Comparison of ENCODE assay signal across 30 cellular contexts in genomic region chr20:63243604-63244247, GRCh38. TPM values are rescaled to one million over a fixed set of nuclear protein-coding genes. Genes with fewer than 3 reads are reported as not detected.
"Had no signal": no experiment of that assay in that cellular context is flagged by ENCODE, and none has a peak within 500 bp of the region (broad histone marks: within the 10 kb centered on the region; RNA-seq: fewer than 3 reads in every experiment).

No MANE protein-coding gene starts in this region.

- H3K27me3 ChIP-seq: ascending aorta had no signal

- H3K36me3 ChIP-seq: ascending aorta had no signal

- H3K4me1 Mint-ChIP-seq: activated CD8-positive, alpha-beta memory T cell treated with anti-CD3 and anti-CD28 coated beads, Interleukin-2, amount 10 ng/mL, durations not matched to agents 7 days and 5 days; activated naive CD8-positive, alpha-beta T cell treated with anti-CD3 and anti-CD28 coated beads, Interleukin-2, amount 50 U/mL, for 24 hours had no signal

- DNase-seq: activated CD4-positive, alpha-beta T cell treated with anti-CD3 and anti-CD28 coated beads for 4 hours; activated CD4-positive, alpha-beta T cell treated with anti-CD3 and anti-CD28 coated beads, Interleukin-2, amount 50 U/mL, for 48 hours; activated CD8-positive, alpha-beta memory T cell treated with anti-CD3 and anti-CD28 coated beads, Interleukin-2, amount 10 ng/mL, durations not matched to agents 7 days and 5 days; activated effector memory CD4-positive, alpha-beta T cell treated with anti-CD3 and anti-CD28 coated beads, Interleukin-2, amount 50 U/mL, for 16 hours; activated naive CD4-positive, alpha-beta T cell treated with Interleukin-2 at 50 U/mL for 16 hours; activated naive CD8-positive, alpha-beta T cell treated with anti-CD3 and anti-CD28 coated beads, Interleukin-2, amount 50 U/mL, for 24 hours; activated T-cell treated with anti-CD3 and anti-CD28 coated beads, Interleukin-2, amount 50 U/mL, for 4 hours; amniotic stem cell; body of pancreas; central memory CD4-positive, alpha-beta T cell; NCI-H1092; NCI-H1417; NCI-H1694; NCI-H2029 treated with DMSO at 0.1 percent for 48 hours; NCI-H345; NCI-H510A; NCI-H526 treated with DMSO at 0.1 percent for 48 hours; NCI-H82; SK-N-SH; T-helper 1 cell had no signal

- H3K27ac ChIP-seq: ascending aorta, body of pancreas, KMS-11, VCaP had no signal

- H3K36me3 Mint-ChIP-seq: activated CD8-positive, alpha-beta memory T cell treated with anti-CD3 and anti-CD28 coated beads, Interleukin-2, amount 10 ng/mL, durations not matched to agents 7 days and 5 days; activated naive CD4-positive, alpha-beta T cell treated with anti-CD3 and anti-CD28 coated beads, Interleukin-2, amount 50 U/mL, for 72 hours had no signal

- H3K27ac Mint-ChIP-seq: activated CD8-positive, alpha-beta memory T cell treated with anti-CD3 and anti-CD28 coated beads, Interleukin-2, amount 10 ng/mL, durations not matched to agents 7 days and 5 days; activated naive CD4-positive, alpha-beta T cell treated with anti-CD3 and anti-CD28 coated beads, Interleukin-2, amount 50 U/mL, for 72 hours; activated naive CD8-positive, alpha-beta T cell treated with anti-CD3 and anti-CD28 coated beads, Interleukin-2, amount 50 U/mL, for 24 hours had no signal

- H3K4me3 Mint-ChIP-seq: activated CD8-positive, alpha-beta memory T cell treated with anti-CD3 and anti-CD28 coated beads, Interleukin-2, amount 10 ng/mL, durations not matched to agents 7 days and 5 days; activated naive CD8-positive, alpha-beta T cell treated with anti-CD3 and anti-CD28 coated beads, Interleukin-2, amount 50 U/mL, for 24 hours; activated T-cell treated with anti-CD3 and anti-CD28 coated beads, Interleukin-2, amount 50 U/mL, for 4 hours had no signal

- H3K9me3 Mint-ChIP-seq: activated naive CD4-positive, alpha-beta T cell treated with anti-CD3 and anti-CD28 coated beads, Interleukin-2, amount 50 U/mL, for 72 hours; activated naive CD8-positive, alpha-beta T cell treated with anti-CD3 and anti-CD28 coated beads, Interleukin-2, amount 50 U/mL, for 24 hours; activated T-cell treated with anti-CD3 and anti-CD28 coated beads, Interleukin-2, amount 50 U/mL, for 4 hours had no signal

- H3K9me3 ChIP-seq: ascending aorta, body of pancreas, SK-N-SH had no signal

- H3K4me1 ChIP-seq: ascending aorta had no signal

- H3K4me2 ChIP-seq: KMS-11, SK-N-SH had no signal

- H3K4me3 ChIP-seq: ascending aorta, body of pancreas had no signal

- FAIRE-seq: bronchial epithelial cell had no signal

- H3K9ac ChIP-seq: KMS-11, SK-N-SH had no signal

RNA-seq across cellular contexts. Expression of gene BIRC7, which starts 8.0 kb away (rescaled TPM):
- total RNA-seq: activated CD8-positive, alpha-beta memory T cell treated with anti-CD3 and anti-CD28 coated beads, Interleukin-2, amount 10 ng/mL, durations not matched to agents 7 days and 5 days; activated T-cell treated with anti-CD3 and anti-CD28 coated beads, Interleukin-2, amount 50 U/mL, for 4 hours; ascending aorta; body of pancreas; bronchial epithelial cell; MCF 10A; Right ventricle myocardium inferior; RPMI7951; T-helper 2 cell treated with Interferon-gamma antibody and Interleukin-4, amounts not matched to agents 100 ng/mL and 5 ng/mL, for 36 hours had no signal
- polyA plus RNA-seq: SK-N-SH had no signal

RNA-seq across cellular contexts. Expression of gene NKAIN4, which starts 10.5 kb away (rescaled TPM):
- total RNA-seq: activated CD8-positive, alpha-beta memory T cell treated with anti-CD3 and anti-CD28 coated beads, Interleukin-2, amount 10 ng/mL, durations not matched to agents 7 days and 5 days; activated naive CD4-positive, alpha-beta T cell treated with anti-CD3 and anti-CD28 coated beads, Interleukin-2, amount 50 U/mL, for 72 hours; activated T-cell treated with anti-CD3 and anti-CD28 coated beads, Interleukin-2, amount 50 U/mL, for 4 hours; ascending aorta; body of pancreas; MCF 10A; OCI-LY7; Right ventricle myocardium inferior; RPMI7951; T-helper 2 cell treated with Interferon-gamma antibody and Interleukin-4, amounts not matched to agents 100 ng/mL and 5 ng/mL, for 36 hours had no signal
- polyA plus RNA-seq: SK-N-SH had no signal

RNA-seq across cellular contexts. Expression of gene COL20A1, which starts 49.3 kb away (rescaled TPM):
- total RNA-seq: activated CD8-positive, alpha-beta memory T cell treated with anti-CD3 and anti-CD28 coated beads, Interleukin-2, amount 10 ng/mL, durations not matched to agents 7 days and 5 days; activated T-cell treated with anti-CD3 and anti-CD28 coated beads, Interleukin-2, amount 50 U/mL, for 4 hours; ascending aorta; body of pancreas; bronchial epithelial cell; Right ventricle myocardium inferior; RPMI7951; T-helper 2 cell treated with Interferon-gamma antibody and Interleukin-4, amounts not matched to agents 100 ng/mL and 5 ng/mL, for 36 hours had no signal
- polyA plus RNA-seq: SK-N-SH had no signal
